In the genomic region with DNA sequence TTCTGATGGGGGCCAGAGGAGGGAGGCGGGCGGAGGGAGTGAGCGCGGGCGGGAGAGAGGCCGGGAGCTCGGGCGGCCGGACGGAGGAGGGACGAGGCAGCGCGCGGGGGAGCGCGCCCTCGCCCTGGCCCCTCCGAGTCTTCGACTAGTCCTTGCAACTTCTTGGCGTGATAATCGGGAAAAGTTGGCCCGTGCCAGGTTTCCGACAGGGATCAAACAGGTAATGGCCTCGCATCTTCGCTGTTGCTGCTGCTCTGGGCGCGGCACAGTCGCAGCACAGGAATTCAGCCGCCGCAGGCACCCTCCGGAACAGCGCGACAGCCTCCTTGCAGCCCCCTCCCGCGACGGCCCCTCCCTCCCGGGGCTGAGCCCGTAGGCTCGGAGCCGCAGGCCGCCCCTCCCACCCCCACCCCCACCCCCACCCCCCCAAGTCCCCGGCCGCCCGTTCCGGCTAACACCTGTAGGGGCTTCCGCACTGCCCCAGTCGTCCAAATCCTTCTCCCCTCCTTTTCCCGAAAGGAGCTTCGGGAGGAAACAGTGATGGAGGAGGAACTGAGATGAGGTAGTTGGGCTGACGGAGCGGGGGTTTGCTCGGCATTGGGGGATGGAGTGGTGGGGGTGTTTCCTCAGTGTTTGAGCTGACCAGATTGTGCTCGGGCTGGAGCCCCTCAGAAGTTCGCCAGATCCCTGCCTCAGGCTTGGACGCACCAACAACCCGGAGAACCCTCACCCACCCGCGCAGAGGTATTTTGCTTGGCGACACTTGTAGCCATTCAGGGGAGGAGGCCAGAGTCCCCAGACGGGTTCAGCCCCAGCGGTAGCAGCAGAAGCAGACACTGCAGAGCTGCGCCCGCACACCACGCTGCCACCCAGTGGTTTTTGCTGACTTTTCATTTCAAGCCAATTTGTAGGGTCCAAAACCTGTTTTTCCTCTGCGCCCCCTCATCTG, we compare ENCODE assay signal across 10 cellular contexts. TPM values are rescaled to one million over a fixed set of nuclear protein-coding genes. Genes with fewer than 3 reads are reported as not detected.
DNase-seq lines count a peak whose midpoint lies in the region; ATAC-seq, FAIRE-seq and TF ChIP-seq lines count a peak whose summit lies in the region.
"Had no signal": no experiment of that assay in that cellular context is flagged by ENCODE, and none has a peak within 500 bp of the region (broad histone marks: within the 10 kb centered on the region; RNA-seq: fewer than 3 reads in every experiment).

Gene FGF13 (minus strand): TSS at position 319 of the 949 bp plus-strand sequence. CDS start 714 bp downstream, outside the sequence.

- no peak within 1 kb of the TSS for H3K4me2 ChIP-seq in K562 (ENCODE audit: insufficient read depth, low read length)

- ATAC-seq in K562, result no peak
- ATAC-seq in HG02981 (IDR thresholded peaks at IDR 0.05; ENCODE audit: unreplicated experiment), result no peak

- H4K20me1 ChIP-seq in K562 (replicated peaks; ENCODE audit: control insufficient read depth, insufficient read depth, low read length), result no peaks in the 10 kb centered on the region

- H3K9me3 ChIP-seq in K562 (replicated peaks; ENCODE audit: control insufficient read depth, insufficient read depth, low read depth, low read length) (no peaks in the 10 kb centered on the region), suprapubic skin (no peaks in the 10 kb centered on the region)
- H3K9me3 ChIP-seq in effector memory CD4-positive, alpha-beta T cell (ENCODE audit: control insufficient read depth, low read length), result no peaks in the 10 kb centered on the region
- H3K9me3 ChIP-seq: Caco-2 had no signal

- no peak for FAIRE-seq in K562 (lab: Jason Lieb, UNC)

- no peaks in the 10 kb centered on the region for H3K9me1 ChIP-seq in K562 (ENCODE audit: control insufficient read depth, insufficient read depth, low read length)

- H3K4me3 ChIP-seq in K562 (no peak within 1 kb of the TSS), kidney epithelial cell (ENCODE audit: low read depth, low read length) (peak within 1 kb of the TSS; percentile 23), suprapubic skin (peak within 1 kb of the TSS; percentile 50)
- H3K4me3 ChIP-seq in effector memory CD4-positive, alpha-beta T cell (ENCODE audit: insufficient read depth, low read depth, low read length, poor library complexity, severe bottlenecking), result no peak within 1 kb of the TSS

- TF ChIP-seq EP300 in K562 (IDR thresholded peaks at IDR 0.05; ENCODE audit: low read length), result no peak
- TF ChIP-seq EP300 in suprapubic skin (IDR thresholded peaks at IDR 0.05), result no peak

- H3K4me1 ChIP-seq in K562 (replicated peaks in 1 of 2; ENCODE audit: control insufficient read depth in 2 of 2, insufficient read depth in 2 of 2, low read length in 2 of 2) (no peaks in the 10 kb centered on the region), suprapubic skin (peaks cover 2% of the 10 kb centered on the region)
- no peaks in the 10 kb centered on the region for H3K4me1 ChIP-seq in effector memory CD4-positive, alpha-beta T cell (ENCODE audit: control insufficient read depth, insufficient read depth, low read length, poor library complexity, severe bottlenecking)
- H3K4me1 ChIP-seq: Caco-2 had no signal

- POLR2A ChIA-PET in K562 (lab: Yijun Ruan, JAX), result interaction anchor here (1.1 kb wide), 1 partner anchor 10 kb away, joined by 3 read pairs; no protein-coding TSS in a partner anchor

- in situ Hi-C loops in K562 (cut with MboI), result no loop called here

- WGBS in K562 (ENCODE audit: insufficient coverage, low coverage, missing lambda C conversion rate), result 56% methylated on average over 6 of the region's 65 CpGs
- WGBS in suprapubic skin, result 23% methylated on average over 21 of the region's 65 CpGs

- 0 out of 3 replicates have a peak, but pooled peaks cover 10% of the 10 kb centered on the region for H3K36me3 ChIP-seq in K562 (ENCODE audit: control insufficient read depth, insufficient read depth, low read length)
- no peaks in the 10 kb centered on the region for H3K36me3 ChIP-seq in kidney epithelial cell (ENCODE audit: control insufficient read depth, insufficient read depth, low read length)
- no peaks in the 10 kb centered on the region for H3K36me3 ChIP-seq in suprapubic skin
- no peaks in the 10 kb centered on the region for H3K36me3 ChIP-seq in effector memory CD4-positive, alpha-beta T cell (ENCODE audit: control insufficient read depth, insufficient read depth, low read length)

- H3K79me2 ChIP-seq in K562 (ENCODE audit: control insufficient read depth, insufficient read depth, low read length), result no peaks in the 10 kb centered on the region

- no peak within 1 kb of the TSS for H3K9ac ChIP-seq in K562 (ENCODE audit: insufficient read depth in 1 of 2, low read depth in 2 of 2, low read length in 2 of 2)

- H3K27ac ChIP-seq in K562 (ENCODE audit: extremely low read depth, low read depth, low read length) (no peak within 1 kb of the TSS), suprapubic skin (no peak within 1 kb of the TSS)
- no peak within 1 kb of the TSS for H3K27ac ChIP-seq in effector memory CD4-positive, alpha-beta T cell (ENCODE audit: insufficient read depth, low read length, poor library complexity, severe bottlenecking)
- H3K27ac ChIP-seq: VCaP had no signal

- no peaks in the 10 kb centered on the region for H3K27me3 ChIP-seq in K562 (ENCODE audit: control insufficient read depth in 2 of 2, insufficient read depth in 2 of 2, low read length in 2 of 2)
- H3K27me3 ChIP-seq in kidney epithelial cell (ENCODE audit: control insufficient read depth, insufficient read depth, low read length), result peaks cover 17% of the 10 kb centered on the region
- H3K27me3 ChIP-seq in suprapubic skin, result peaks cover 6% of the 10 kb centered on the region
- no peaks in the 10 kb centered on the region for H3K27me3 ChIP-seq in effector memory CD4-positive, alpha-beta T cell (replicated peaks; ENCODE audit: control insufficient read depth, insufficient read depth, low read length, poor library complexity, severe bottlenecking)

- TF ChIP-seq POLR2A in K562 (conservative IDR thresholded peaks at IDR 0.05), result no peak
- no peak for TF ChIP-seq POLR2A in suprapubic skin (IDR thresholded peaks at IDR 0.05)

- TF ChIP-seq CTCF in K562 (IDR thresholded peaks at IDR 0.05 in 2 of 3, conservative IDR thresholded peaks at IDR 0.05 in 1 of 3; ENCODE audit: insufficient read depth in 2 of 3, low read depth in 1 of 3, low read length in 3 of 3), result peak in 1 of 3 experiments; percentile 10; a peak in 1 of 6 replicates
- peak; percentile 33 for TF ChIP-seq CTCF in kidney epithelial cell (IDR thresholded peaks at IDR 0.05; ENCODE audit: insufficient read depth, low read length, poor library complexity, severe bottlenecking)
- no peak for TF ChIP-seq CTCF in suprapubic skin (IDR thresholded peaks at IDR 0.05)

- TF ChIP-seq RAD21 in K562 (CRISPR knock-in tag; conservative IDR thresholded peaks at IDR 0.05 in 1 of 2, IDR thresholded peaks at IDR 0.05 in 1 of 2), result no peak

- no peak within 1 kb of the TSS for H2AFZ ChIP-seq in K562 (ENCODE audit: low read depth, low read length)

- CTCF ChIA-PET in K562 (lab: Yijun Ruan, JAX; ENCODE audit: low intra/inter-chr PET ratio), result no interaction called here

- DNase-seq in activated CD4-positive, alpha-beta T cell treated with anti-CD3 and anti-CD28 coated beads for 48 hours, result peak; percentile 7
- DNase-seq in activated CD4-positive, alpha-beta T cell treated with anti-CD3 and anti-CD28 coated beads for 1 hour, result no peak
- no peak for DNase-seq in K562 (ENCODE audit: extremely low read depth in 1 of 4, low spot score in 3 of 4)
- DNase-seq in kidney epithelial cell (ENCODE audit: low read depth), result no peak
- DNase-seq in suprapubic skin (ENCODE audit: low spot score in 2 of 2), result peak in 1 of 2 donors; percentile 63
- DNase-seq in cerebellar nuclear complex (lab: John Stamatoyannopoulos, UW), result no peak
- no peak for DNase-seq in effector memory CD4-positive, alpha-beta T cell

- intact Hi-C loops in K562 (cut with micrococcal nuclease), result no loop called here

- BruUV-seq in K562 (replicated peaks; lab: Mats Ljungman, UMichigan), result no TSS peak

TF ChIP-seq in K562, 482 proteins besides CTCF, POLR2A, EP300 and RAD21:
- TF ChIP-seq TGIF2 (CRISPR knock-in tag; IDR thresholded peaks at IDR 0.05) (no peak), ZNF316 (IDR thresholded peaks at IDR 0.05) (peak; percentile 34; the same call in 1 of the 2 replicates)

RNA-seq across cellular contexts. Expression of gene FGF13, which starts in this region (rescaled TPM):
- total RNA-seq in K562 (2011; cell fraction: chromatin; rRNA removed; ENCODE audit: low replicate concordance), result 7.3 and 18.1 TPM in 2 replicates
- 5.2 and 10.8 TPM in 2 replicates for total RNA-seq in K562 (2011; cell fraction: nucleolus; rRNA removed)
- 9.9 and 16.4 TPM in 2 replicates for total RNA-seq in K562 (2011; cell fraction: nucleoplasm; rRNA removed)
- total RNA-seq in K562 (2014; rRNA removed), result 46.5 and 47.6 TPM in 2 replicates
- 74.7 and 81.3 TPM in 2 replicates for total RNA-seq in K562 (2014; rRNA removed; fragmentation: Illumina TruSeq; extraction: Trizol)
- 57.8 and 60.8 TPM in 2 replicates for total RNA-seq in K562 (2015; rRNA removed; fragmentation: Illumina TruSeq; extraction: Trizol)
- 53.2 and 53.7 TPM in 2 replicates for total RNA-seq in K562 (2021)
- 3.3 and 14.8 TPM in 2 replicates for polyA plus RNA-seq in K562 (2011; rRNA removed)
- polyA plus RNA-seq in K562 (2011; cell fraction: cytosol; rRNA removed), result 2.2 and 5.4 TPM in 2 replicates
- 1.8 and 6.0 TPM in 2 replicates for polyA plus RNA-seq in K562 (2011; cell fraction: nucleus; rRNA removed)
- polyA plus RNA-seq in K562 (2012), result 58.1 and 85.0 TPM in 2 replicates
- 67.5 and 79.5 TPM in 2 replicates for polyA plus RNA-seq in K562 (2014; fragmentation: Illumina TruSeq; extraction: Trizol)
- 10 to 100 TPM; 84.4 to 95.7 TPM for polyA plus RNA-seq in K562 (2014; fragmentation: Nextera tagmentation; extraction: Ambion mirVana)
- polyA plus RNA-seq in K562 (2014; rRNA removed), result 33.5 and 36.1 TPM in 2 replicates
- polyA minus RNA-seq in K562 (2011; rRNA and poly(A)+ RNA removed), result 4.3 and 20.3 TPM in 2 replicates
- 1.5 and 10.5 TPM in 2 replicates for polyA minus RNA-seq in K562 (2011; cell fraction: cytosol; rRNA and poly(A)+ RNA removed)
- polyA minus RNA-seq in K562 (2011; cell fraction: nucleus; rRNA and poly(A)+ RNA removed), result 1.7 and 6.6 TPM in 2 replicates
- total RNA-seq in kidney epithelial cell, result 7.8 and 9.6 TPM in 2 replicates
- 1 to 10 TPM; 1.4 to 5.2 (median 1.8) TPM for total RNA-seq in suprapubic skin

Comparison
In these comparisons a context has a peak if more than half of its experiments do, and no peak if none do; other contexts are left out.
1. H3K4me3 ChIP-seq: peak in kidney epithelial cell (single experiment) and suprapubic skin (single experiment); none in K562 (single experiment) and effector memory CD4-positive, alpha-beta T cell (single experiment).